In the genomic region with DNA sequence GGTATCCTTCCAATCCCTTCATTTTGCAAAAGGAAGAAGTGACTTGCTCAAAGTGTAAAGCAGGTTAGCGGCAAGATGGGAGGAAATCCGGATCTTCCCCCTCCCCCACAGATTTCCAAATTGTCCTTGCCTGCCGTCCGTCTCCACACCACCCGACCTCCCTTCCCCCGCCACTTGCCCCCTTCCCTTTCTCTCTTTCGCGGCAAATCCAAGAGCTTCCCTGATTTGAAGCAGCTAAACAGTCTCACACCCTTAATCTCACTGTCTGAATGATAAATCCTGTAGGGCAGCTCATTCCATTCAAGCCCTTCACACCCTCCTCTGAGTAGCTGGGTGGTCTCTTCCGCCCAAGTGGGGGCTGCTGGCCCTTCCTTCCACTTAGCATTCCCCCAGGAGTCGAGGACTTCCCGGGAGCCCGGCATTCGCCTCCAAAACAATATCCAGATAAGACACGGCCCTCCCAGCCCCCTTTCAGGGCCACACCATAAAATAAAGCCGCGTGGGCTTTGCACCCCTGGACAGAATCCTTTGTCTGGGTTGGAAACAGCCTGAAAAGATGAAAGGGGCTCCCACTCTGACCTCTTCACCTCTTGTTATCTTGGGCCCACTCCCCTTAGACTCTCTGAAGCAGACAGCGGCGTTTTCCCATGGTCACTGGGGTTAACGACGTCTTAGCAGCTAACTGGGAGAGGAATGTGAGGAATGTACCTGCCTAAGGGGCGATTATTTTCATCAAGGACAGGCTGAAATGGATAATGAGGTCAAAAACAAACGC, we compare ENCODE assay signal across 13 cellular contexts. TPM values are rescaled to one million over a fixed set of nuclear protein-coding genes. Genes with fewer than 3 reads are reported as not detected.
A peak's percentile ranks its signal among the peaks of the same experiment; 100 is the strongest.
DNase-seq lines count a peak whose midpoint lies in the region; ATAC-seq and TF ChIP-seq lines count a peak whose summit lies in the region.
"Had no signal": no experiment of that assay in that cellular context is flagged by ENCODE, and none has a peak within 500 bp of the region (broad histone marks: within the 10 kb centered on the region; RNA-seq: fewer than 3 reads in every experiment).

No MANE protein-coding gene starts in this region.

- peak overlapping the region; percentile 48 for H3K4me3 Mint-ChIP-seq in chondrocyte (ENCODE audit: unreplicated experiment)

- no peaks in the 10 kb centered on the region for H3K9me3 ChIP-seq in mesenchymal stem cell (ENCODE audit: control insufficient read depth, low read length)
- H3K9me3 ChIP-seq: lower lobe of right lung had no signal

- H3K9ac ChIP-seq in mesenchymal stem cell (ENCODE audit: low read length): peak overlapping the region; percentile 3

- no peak overlapping the region for H2AK5ac ChIP-seq in mesenchymal stem cell (ENCODE audit: low read length, severe bottlenecking)

- POLR2A ChIA-PET in GM10248 (lab: Yijun Ruan, JAX): no interaction called here

- no peak for TF ChIP-seq RAD21 in Ishikawa (IDR thresholded peaks at IDR 0.05; ENCODE audit: low read depth)

- no peak overlapping the region for H3K14ac ChIP-seq in mesenchymal stem cell (ENCODE audit: low read length in 2 of 2)

- H3K27me3 Mint-ChIP-seq in chondrocyte (ENCODE audit: low read depth): no peaks in the 10 kb centered on the region

- H3K27ac ChIP-seq in mesenchymal stem cell (ENCODE audit: low read length, poor library complexity, severe bottlenecking): peak overlapping the region; percentile 76
- H3K27ac ChIP-seq: lower lobe of right lung had no signal

- CTCF ChIA-PET in GM10248 (lab: Yijun Ruan, JAX): no interaction called here

- peak overlapping the region; percentile 53 for H4K91ac ChIP-seq in mesenchymal stem cell (ENCODE audit: low read length)

- peaks cover 28% of the 10 kb centered on the region for H3K4me1 ChIP-seq in mesenchymal stem cell (ENCODE audit: control insufficient read depth, insufficient read depth, low read depth, low read length)

- H3K23ac ChIP-seq in mesenchymal stem cell (ENCODE audit: low read length in 2 of 2): no peak overlapping the region

- no peaks in the 10 kb centered on the region for H3K79me1 ChIP-seq in mesenchymal stem cell (replicated peaks; ENCODE audit: low read length, poor library complexity, severe bottlenecking)

- no peak for ATAC-seq in GM18867 (IDR thresholded peaks at IDR 0.05; ENCODE audit: unreplicated experiment)
- ATAC-seq: esophagus mucosa, lower lobe of right lung had no signal

- H3K4me2 ChIP-seq in mesenchymal stem cell (ENCODE audit: low read length, poor library complexity, severe bottlenecking): peak overlapping the region; percentile 24

- H2BK12ac ChIP-seq in mesenchymal stem cell (ENCODE audit: low read length in 2 of 2): peak overlapping the region; percentile 19 to 31

- H3K27ac Mint-ChIP-seq in chondrocyte (ENCODE audit: unreplicated experiment): peak overlapping the region; percentile 84

- WGBS in mesenchymal stem cell: 6% methylated on average over 22 of the region's 22 CpGs

- H3K18ac ChIP-seq in mesenchymal stem cell (ENCODE audit: low read depth in 1 of 2, low read length in 2 of 2): peak overlapping the region; percentile 73 to 88

- H3K36me3 Mint-ChIP-seq in chondrocyte (ENCODE audit: low read depth): no peaks in the 10 kb centered on the region

- peak overlapping the region; percentile 54 for H4K8ac ChIP-seq in mesenchymal stem cell (ENCODE audit: low read length)

- H3K4me1 Mint-ChIP-seq in chondrocyte (ENCODE audit: low read depth): peaks cover 44% of the 10 kb centered on the region

- H3K9me3 Mint-ChIP-seq in chondrocyte (ENCODE audit: low read depth): no peaks in the 10 kb centered on the region

- no peak for TF ChIP-seq CTCF in chondrocyte (IDR thresholded peaks at IDR 0.05)
- no peak for TF ChIP-seq CTCF in GM10248 (IDR thresholded peaks at IDR 0.05; ENCODE audit: control extremely low read depth, extremely low read depth, low read depth, missing control alignments)

- peak overlapping the region; percentile 84 for H2AFZ ChIP-seq in mesenchymal stem cell (ENCODE audit: low read depth, low read length)

- H2BK15ac ChIP-seq in mesenchymal stem cell (ENCODE audit: low read depth, poor library complexity, severe bottlenecking): peak overlapping the region; percentile 91

- H3K4me3 ChIP-seq in mesenchymal stem cell (ENCODE audit: insufficient read depth in 1 of 2, low read depth in 1 of 2, low read length in 2 of 2): no peak overlapping the region
- H3K4me3 ChIP-seq: lower lobe of right lung had no signal

- H2BK120ac ChIP-seq in mesenchymal stem cell (ENCODE audit: low read depth, low read length): peak overlapping the region; percentile 66

- peak; percentile 39 for DNase-seq in A172 (ENCODE audit: low spot score)
- DNase-seq in chondrocyte (ENCODE audit: low spot score): no peak
- DNase-seq in mesenchymal stem cell: no peak
- DNase-seq in GM10248 (ENCODE audit: extremely low spot score): no peak
- DNase-seq in HuH-7.5 (ENCODE audit: low spot score): no peak
- DNase-seq in activated CD4-positive, alpha-beta T cell treated with anti-CD3 and anti-CD28 coated beads, Interleukin-2, amount 50 U/mL, for 1 hour: no peak
- DNase-seq: amygdala, GF-D8, lower lobe of right lung, NCI-H510A had no signal

- peak overlapping the region; percentile 59 to 68 for H3K4ac ChIP-seq in mesenchymal stem cell (ENCODE audit: low read depth in 1 of 2, low read length in 2 of 2)

- no peaks in the 10 kb centered on the region for H3K36me3 ChIP-seq in mesenchymal stem cell (ENCODE audit: control insufficient read depth in 1 of 2, insufficient read depth in 2 of 2, low read depth in 1 of 2, low read length in 2 of 2)
- H3K36me3 ChIP-seq: lower lobe of right lung had no signal

- no peaks in the 10 kb centered on the region for H3K27me3 ChIP-seq in mesenchymal stem cell (ENCODE audit: control insufficient read depth in 1 of 2, insufficient read depth in 1 of 2, low read length in 2 of 2)

- peak overlapping the region; percentile 93 for H2BK5ac ChIP-seq in mesenchymal stem cell (ENCODE audit: low read depth, low read length, poor library complexity, severe bottlenecking)

- TF ChIP-seq EP300 in Ishikawa (IDR thresholded peaks at IDR 0.05; ENCODE audit: borderline replicate concordance): peak; percentile 55; the same call in 1 of the 2 replicates

TF ChIP-seq in Ishikawa, 13 proteins besides CTCF, POLR2A, EP300 and RAD21:
- TF ChIP-seq CREB1 (IDR thresholded peaks at IDR 0.05; ENCODE audit: low read depth): no peak
- TF ChIP-seq EGR1 (IDR thresholded peaks at IDR 0.05): no peak
- no peak for TF ChIP-seq FOXM1 (IDR thresholded peaks at IDR 0.05; ENCODE audit: borderline replicate concordance, low read depth)
- TF ChIP-seq YY1 (IDR thresholded peaks at IDR 0.05; ENCODE audit: low read depth): no peak
- TF ChIP-seq TCF12 (IDR thresholded peaks at IDR 0.05; ENCODE audit: low read depth): 0 out of 2 replicates have a peak, but pooled peaks have one; percentile 16
- TF ChIP-seq, protein P1, sequence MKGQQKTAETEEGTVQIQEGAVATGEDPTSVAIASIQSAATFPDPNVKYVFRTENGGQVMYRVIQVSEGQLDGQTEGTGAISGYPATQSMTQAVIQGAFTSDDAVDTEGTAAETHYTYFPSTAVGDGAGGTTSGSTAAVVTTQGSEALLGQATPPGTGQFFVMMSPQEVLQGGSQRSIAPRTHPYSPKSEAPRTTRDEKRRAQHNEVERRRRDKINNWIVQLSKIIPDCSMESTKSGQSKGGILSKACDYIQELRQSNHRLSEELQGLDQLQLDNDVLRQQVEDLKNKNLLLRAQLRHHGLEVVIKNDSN (IDR thresholded peaks at IDR 0.05): no peak
- no peak for TF ChIP-seq TAF1 (IDR thresholded peaks at IDR 0.05; ENCODE audit: low read depth)
- no peak for TF ChIP-seq CEBPB (IDR thresholded peaks at IDR 0.05)
- TF ChIP-seq NFIC (IDR thresholded peaks at IDR 0.05): no peak; the same call in 1 of the 2 replicates
- TF ChIP-seq MAX (IDR thresholded peaks at IDR 0.05): peak; percentile 24; the same call in 1 of the 2 replicates
- TF ChIP-seq TEAD4 (IDR thresholded peaks at IDR 0.05): peak; percentile 97
- peak; percentile 77; the same call in 1 of the 2 replicates for TF ChIP-seq ZBTB7A (IDR thresholded peaks at IDR 0.05; ENCODE audit: low read depth)
- TF ChIP-seq, protein P2, sequence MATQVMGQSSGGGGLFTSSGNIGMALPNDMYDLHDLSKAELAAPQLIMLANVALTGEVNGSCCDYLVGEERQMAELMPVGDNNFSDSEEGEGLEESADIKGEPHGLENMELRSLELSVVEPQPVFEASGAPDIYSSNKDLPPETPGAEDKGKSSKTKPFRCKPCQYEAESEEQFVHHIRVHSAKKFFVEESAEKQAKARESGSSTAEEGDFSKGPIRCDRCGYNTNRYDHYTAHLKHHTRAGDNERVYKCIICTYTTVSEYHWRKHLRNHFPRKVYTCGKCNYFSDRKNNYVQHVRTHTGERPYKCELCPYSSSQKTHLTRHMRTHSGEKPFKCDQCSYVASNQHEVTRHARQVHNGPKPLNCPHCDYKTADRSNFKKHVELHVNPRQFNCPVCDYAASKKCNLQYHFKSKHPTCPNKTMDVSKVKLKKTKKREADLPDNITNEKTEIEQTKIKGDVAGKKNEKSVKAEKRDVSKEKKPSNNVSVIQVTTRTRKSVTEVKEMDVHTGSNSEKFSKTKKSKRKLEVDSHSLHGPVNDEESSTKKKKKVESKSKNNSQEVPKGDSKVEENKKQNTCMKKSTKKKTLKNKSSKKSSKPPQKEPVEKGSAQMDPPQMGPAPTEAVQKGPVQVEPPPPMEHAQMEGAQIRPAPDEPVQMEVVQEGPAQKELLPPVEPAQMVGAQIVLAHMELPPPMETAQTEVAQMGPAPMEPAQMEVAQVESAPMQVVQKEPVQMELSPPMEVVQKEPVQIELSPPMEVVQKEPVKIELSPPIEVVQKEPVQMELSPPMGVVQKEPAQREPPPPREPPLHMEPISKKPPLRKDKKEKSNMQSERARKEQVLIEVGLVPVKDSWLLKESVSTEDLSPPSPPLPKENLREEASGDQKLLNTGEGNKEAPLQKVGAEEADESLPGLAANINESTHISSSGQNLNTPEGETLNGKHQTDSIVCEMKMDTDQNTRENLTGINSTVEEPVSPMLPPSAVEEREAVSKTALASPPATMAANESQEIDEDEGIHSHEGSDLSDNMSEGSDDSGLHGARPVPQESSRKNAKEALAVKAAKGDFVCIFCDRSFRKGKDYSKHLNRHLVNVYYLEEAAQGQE (IDR thresholded peaks at IDR 0.05; ENCODE audit: low read depth): no peak
TF ChIP-seq in Ishikawa: peak in this region for 4.

RNA-seq across cellular contexts. Expression of gene PIM1, which starts 44.0 kb away (rescaled TPM):
- 10.6 and 20.7 TPM in 2 replicates for total RNA-seq in A172 (2014; rRNA removed; shearing (Covaris generic))
- total RNA-seq in chondrocyte: 11.3 to 15.1 TPM (median 13.0 TPM) in 3 replicates
- 14.5 TPM for polyA plus RNA-seq in mesenchymal stem cell (2013, experiment 1 of 2)
- polyA plus RNA-seq in mesenchymal stem cell (2013, experiment 2 of 2): 13.6 TPM
